ENCODE assay signal across 15 cellular contexts in the genomic region with DNA sequence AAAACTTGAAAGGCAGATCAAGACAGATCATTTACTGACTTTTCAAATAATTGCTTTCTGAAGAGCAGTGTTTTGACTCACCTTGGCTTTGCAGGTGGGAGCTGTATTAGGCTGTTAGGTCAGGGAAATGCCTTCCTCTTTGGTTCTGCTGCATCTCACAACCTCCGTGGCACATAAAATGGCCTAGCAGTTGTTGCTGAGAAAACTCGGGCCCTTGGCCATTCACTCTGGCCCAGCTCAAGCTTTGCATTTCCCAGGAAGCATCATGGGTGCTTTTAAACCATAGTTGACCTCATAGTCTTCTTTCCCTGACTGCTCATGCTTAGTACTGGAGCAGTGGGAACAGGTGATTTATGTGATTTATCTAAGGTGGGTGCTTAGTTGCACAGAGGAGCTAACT.
DNase-seq lines count a peak whose midpoint lies in the region; ATAC-seq, FAIRE-seq and TF ChIP-seq lines count a peak whose summit lies in the region.
"Had no signal": no experiment of that assay in that cellular context is flagged by ENCODE, and none has a peak within 500 bp of the region (broad histone marks: within the 10 kb centered on the region; RNA-seq: fewer than 3 reads in every experiment).

No MANE protein-coding gene starts in this region.

- 90% methylated on average over 2 of the region's 2 CpGs for WGBS in A549 (ENCODE audit: missing lambda C conversion rate)
- 77 to 82% methylated on average over 2 of the region's 2 CpGs for WGBS in sigmoid colon, 2 donors
- WGBS in mesendoderm (ENCODE audit: extremely low coverage, insufficient coverage, low lambda C conversion rate) = no CpG with 5 or more reads among the region's 2 CpGs

- H4K8ac ChIP-seq in mesendoderm (ENCODE audit: low read depth, low read length) = no peak overlapping the region

- H3K27me3 Mint-ChIP-seq in activated T-helper 1 cell treated with anti-CD3 and anti-CD28 coated beads, Interleukin-12 subunit alpha, Interleukin-12 subunit beta, Interleukin-2, Interleukin-4 antibody, amounts not matched to agents 30 ng/mL and 10 ng/mL and 1 ng/mL, durations not matched to agents 14 hours and 24 hours and 36 hours (ENCODE audit: insufficient read depth) = peaks cover 2% of the 10 kb centered on the region
- H3K27me3 Mint-ChIP-seq in mesothelial cell of epicardium (ENCODE audit: low read depth) = no peaks in the 10 kb centered on the region

- H2BK120ac ChIP-seq in mesendoderm (ENCODE audit: low read depth, low read length) = no peak overlapping the region

- H3K36me3 ChIP-seq in fibroblast of lung (ENCODE audit: control insufficient read depth, insufficient read depth, low read length) (no peaks in the 10 kb centered on the region), sigmoid colon (no peaks in the 10 kb centered on the region), mesendoderm (ENCODE audit: control insufficient read depth, insufficient read depth, low read length) (no peaks in the 10 kb centered on the region)

- DNase-seq in A549 (ENCODE audit: low read depth in 1 of 2, low spot score in 1 of 2) = no peak
- no peak for DNase-seq in activated T-helper 1 cell treated with anti-CD3 and anti-CD28 coated beads, Interleukin-12 subunit alpha, Interleukin-12 subunit beta, Interleukin-2, Interleukin-4 antibody, amounts not matched to agents 30 ng/mL and 10 ng/mL and 1 ng/mL, durations not matched to agents 14 hours and 24 hours and 36 hours (ENCODE audit: low spot score)
- no peak for DNase-seq in fibroblast of lung (ENCODE audit: low read depth in 2 of 2)
- no peak for DNase-seq in sigmoid colon
- DNase-seq in dermis blood vessel endothelial cell = no peak
- no peak for DNase-seq in mesothelial cell of epicardium (ENCODE audit: low spot score in 2 of 2, unreplicated experiment in 2 of 2)
- DNase-seq in SIG-M5 (lab: John Stamatoyannopoulos, UW) = no peak
- no peak for DNase-seq in mesendoderm
- DNase-seq: activated CD4-positive, alpha-beta T cell treated with anti-CD3 and anti-CD28 coated beads, Interleukin-2, amount 50 U/mL, for 1 hour; Calu3; GDM1; Kasumi-1; NCI-H146; occipital lobe; stimulated activated CD4-positive, alpha-beta T cell treated with anti-CD3 and anti-CD28 coated beads, Interleukin-12 subunit alpha, Interleukin-12 subunit beta, amount 100 ng/mL, for 4 hours had no signal

- H3K36me3 Mint-ChIP-seq in activated T-helper 1 cell treated with anti-CD3 and anti-CD28 coated beads, Interleukin-12 subunit alpha, Interleukin-12 subunit beta, Interleukin-2, Interleukin-4 antibody, amounts not matched to agents 30 ng/mL and 10 ng/mL and 1 ng/mL, durations not matched to agents 14 hours and 24 hours and 36 hours (ENCODE audit: low read depth) = peaks cover 15% of the 10 kb centered on the region
- no peaks in the 10 kb centered on the region for H3K36me3 Mint-ChIP-seq in mesothelial cell of epicardium

- H4K20me1 ChIP-seq in fibroblast of lung (ENCODE audit: control insufficient read depth, extremely low read depth, insufficient read depth, low read length) = no peaks in the 10 kb centered on the region

- H3K79me2 ChIP-seq in fibroblast of lung (ENCODE audit: control insufficient read depth, insufficient read depth, low read length) (no peaks in the 10 kb centered on the region), mesendoderm (ENCODE audit: control insufficient read depth, insufficient read depth, low read length) (peaks cover 37% of the 10 kb centered on the region)

- intact Hi-C loops in activated T-helper 1 cell treated with anti-CD3 and anti-CD28 coated beads, Interleukin-12 subunit alpha, Interleukin-12 subunit beta, Interleukin-2, Interleukin-4 antibody, amounts not matched to agents 30 ng/mL and 10 ng/mL and 1 ng/mL, durations not matched to agents 14 hours and 24 hours and 36 hours (cut with micrococcal nuclease) = loop anchor here (5.0 kb wide), 1 partner anchor 157 kb away; no protein-coding TSS in a partner anchor
- intact Hi-C loops in sigmoid colon (cut with DNase I) = no loop called here

- H3K9ac ChIP-seq in fibroblast of lung (ENCODE audit: insufficient read depth, low read length) (no peak overlapping the region), mesendoderm (ENCODE audit: low read length) (no peak overlapping the region)

- H3K27ac Mint-ChIP-seq in activated T-helper 1 cell treated with anti-CD3 and anti-CD28 coated beads, Interleukin-12 subunit alpha, Interleukin-12 subunit beta, Interleukin-2, Interleukin-4 antibody, amounts not matched to agents 30 ng/mL and 10 ng/mL and 1 ng/mL, durations not matched to agents 14 hours and 24 hours and 36 hours = peak overlapping the region; percentile 48
- H3K27ac Mint-ChIP-seq in mesothelial cell of epicardium = no peak overlapping the region

- peak in 1 of 2 experiments; percentile 32; a peak in 3 of 6 replicates for ATAC-seq in A549

- peaks cover 4% of the 10 kb centered on the region for H3K27me3 ChIP-seq in fibroblast of lung (ENCODE audit: control insufficient read depth, insufficient read depth, low read length)
- H3K27me3 ChIP-seq in sigmoid colon = no peaks in the 10 kb centered on the region
- no peaks in the 10 kb centered on the region for H3K27me3 ChIP-seq in mesendoderm (ENCODE audit: insufficient read depth, low read length, poor library complexity)

- H3K4ac ChIP-seq in mesendoderm (ENCODE audit: low read depth, low read length) = no peak overlapping the region

- H3K4me1 ChIP-seq in A549 (peaks cover 84% of the 10 kb centered on the region), fibroblast of lung (ENCODE audit: control insufficient read depth, extremely low read depth, insufficient read depth, low read length) (peaks cover 17% of the 10 kb centered on the region), sigmoid colon (peaks cover 0 to 54% (median 41%) of the 10 kb centered on the region in 4 donors), mesendoderm (ENCODE audit: control insufficient read depth, low read depth, low read length) (peaks cover 13% of the 10 kb centered on the region)

- TF ChIP-seq EP300 in A549 (IDR thresholded peaks at IDR 0.05) = no peak
- TF ChIP-seq EP300 in sigmoid colon (IDR thresholded peaks at IDR 0.05) = no peak

- H3K4me1 Mint-ChIP-seq in activated T-helper 1 cell treated with anti-CD3 and anti-CD28 coated beads, Interleukin-12 subunit alpha, Interleukin-12 subunit beta, Interleukin-2, Interleukin-4 antibody, amounts not matched to agents 30 ng/mL and 10 ng/mL and 1 ng/mL, durations not matched to agents 14 hours and 24 hours and 36 hours (ENCODE audit: low read depth) = peaks cover 92% of the 10 kb centered on the region
- peaks cover 24% of the 10 kb centered on the region for H3K4me1 Mint-ChIP-seq in mesothelial cell of epicardium

- no peak overlapping the region for H3K23ac ChIP-seq in mesendoderm (ENCODE audit: low read length)

- no peak for TF ChIP-seq POLR2A in A549 (IDR thresholded peaks at IDR 0.05; ENCODE audit: low read length)
- no peak for TF ChIP-seq POLR2A in sigmoid colon (IDR thresholded peaks at IDR 0.05)

- H3K4me2 ChIP-seq in A549 = peak overlapping the region; percentile 86
- H3K4me2 ChIP-seq in fibroblast of lung (ENCODE audit: extremely low read depth, insufficient read depth, low read length) = peak overlapping the region; percentile 28
- H3K4me2 ChIP-seq in mesendoderm (ENCODE audit: low read length) = no peak overlapping the region

- H2AFZ ChIP-seq in fibroblast of lung (ENCODE audit: low read length) = no peak overlapping the region

- TF ChIP-seq RAD21 in A549 (conservative IDR thresholded peaks at IDR 0.05 in 1 of 2, IDR thresholded peaks at IDR 0.05 in 1 of 2) = no peak

- no peak overlapping the region for H3K18ac ChIP-seq in mesendoderm (ENCODE audit: low read length)

- CTCF ChIA-PET in A549 (lab: Yijun Ruan, JAX) = interaction anchor here (0.9 to 14.5 kb wide), 14 partner anchors 10 to 340 kb away, joined by 3 to 140 read pairs (median 6); a partner anchor contains a TSS

- POLR2A ChIA-PET in A549 (lab: Yijun Ruan, JAX) = interaction anchor here (0.5 to 1.7 kb wide), 6 partner anchors 8 to 246 kb away, joined by 4 to 10 read pairs (median 7); a partner anchor contains a TSS

- no peak overlapping the region for H3K4me3 Mint-ChIP-seq in activated T-helper 1 cell treated with anti-CD3 and anti-CD28 coated beads, Interleukin-12 subunit alpha, Interleukin-12 subunit beta, Interleukin-2, Interleukin-4 antibody, amounts not matched to agents 30 ng/mL and 10 ng/mL and 1 ng/mL, durations not matched to agents 14 hours and 24 hours and 36 hours
- H3K4me3 Mint-ChIP-seq in mesothelial cell of epicardium = no peak overlapping the region

- no peak overlapping the region for H4K5ac ChIP-seq in mesendoderm (ENCODE audit: low read length)

- no peak overlapping the region for H2BK5ac ChIP-seq in mesendoderm (ENCODE audit: low read length)

- H3K79me1 ChIP-seq in mesendoderm (ENCODE audit: low read length) = peaks cover 56% of the 10 kb centered on the region

- H3K9me3 Mint-ChIP-seq in activated T-helper 1 cell treated with anti-CD3 and anti-CD28 coated beads, Interleukin-12 subunit alpha, Interleukin-12 subunit beta, Interleukin-2, Interleukin-4 antibody, amounts not matched to agents 30 ng/mL and 10 ng/mL and 1 ng/mL, durations not matched to agents 14 hours and 24 hours and 36 hours = no peaks in the 10 kb centered on the region
- no peaks in the 10 kb centered on the region for H3K9me3 Mint-ChIP-seq in mesothelial cell of epicardium

- no peak overlapping the region for H3K4me3 ChIP-seq in A549
- H3K4me3 ChIP-seq in fibroblast of lung (replicated peaks in 1 of 4; ENCODE audit: control extremely low read depth in 1 of 4, insufficient read depth in 1 of 4, low read depth in 3 of 4, low read length in 4 of 4) = no peak overlapping the region
- no peak overlapping the region for H3K4me3 ChIP-seq in sigmoid colon
- no peak overlapping the region for H3K4me3 ChIP-seq in mesendoderm (ENCODE audit: low read length)

- H2BK15ac ChIP-seq in mesendoderm (replicated peaks; ENCODE audit: low read depth) = no peak overlapping the region

- FAIRE-seq in A549 (lab: Jason Lieb, UNC) = no peak

- H3K27ac ChIP-seq in A549 = peak overlapping the region; percentile 81 to 97
- H3K27ac ChIP-seq in fibroblast of lung (ENCODE audit: insufficient read depth, low read length) = no peak overlapping the region
- peak overlapping the region; percentile 65 to 85 (median 76) for H3K27ac ChIP-seq in sigmoid colon
- H3K27ac ChIP-seq in mesendoderm (ENCODE audit: low read depth, low read length) = no peak overlapping the region

- no peak overlapping the region for H2AK5ac ChIP-seq in mesendoderm (ENCODE audit: low read length)

- H3K9me3 ChIP-seq in A549 = no peaks in the 10 kb centered on the region
- H3K9me3 ChIP-seq in fibroblast of lung (ENCODE audit: control insufficient read depth, insufficient read depth, low read depth, low read length) = no peaks in the 10 kb centered on the region
- H3K9me3 ChIP-seq in sigmoid colon = no peaks in the 10 kb centered on the region

- no peak overlapping the region for H3K56ac ChIP-seq in mesendoderm (ENCODE audit: low read length)

- no peak for TF ChIP-seq CTCF in A549 (IDR thresholded peaks at IDR 0.05)
- TF ChIP-seq CTCF in fibroblast of lung (conservative IDR thresholded peaks at IDR 0.05 in 1 of 2, IDR thresholded peaks at IDR 0.05 in 1 of 2; ENCODE audit: low read depth in 1 of 2, low read length in 2 of 2) = no peak
- TF ChIP-seq CTCF in sigmoid colon (IDR thresholded peaks at IDR 0.05) = no peak
- no peak for TF ChIP-seq CTCF in mesothelial cell of epicardium (IDR thresholded peaks at IDR 0.05; ENCODE audit: unreplicated experiment)

TF ChIP-seq in A549, 52 proteins besides CTCF, POLR2A, EP300 and RAD21 (continues in another document):
- peak; percentile 89 for TF ChIP-seq HOXB5 (CRISPR knock-in tag; IDR thresholded peaks at IDR 0.05)

Comparison
In these comparisons a context has a peak if more than half of its experiments do, and no peak if none do; other contexts are left out.
1. H3K27ac ChIP-seq: peak in A549 (2 of 2) and sigmoid colon (4 of 4); none in fibroblast of lung (single experiment) and mesendoderm (single experiment).